In genomic region chr16:68915561-68915960, GRCh38 we compare ENCODE assay signal across 2 cellular contexts.
TF ChIP-seq lines count a peak whose summit lies in the region.

No MANE protein-coding gene starts in this region.

TF ChIP-seq in HEK293, 187 proteins besides CTCF, POLR2A, EP300 and RAD21 (continued from another document):
- TF ChIP-seq PRDM2 (tag by site-specific recombination; IDR thresholded peaks at IDR 0.05; ENCODE audit: borderline replicate concordance): no peak
- TF ChIP-seq ZNF394 (tag by site-specific recombination; IDR thresholded peaks at IDR 0.05; ENCODE audit: borderline replicate concordance): no peak
- no peak for TF ChIP-seq ZNF24 (tag by site-specific recombination; IDR thresholded peaks at IDR 0.05)
- no peak for TF ChIP-seq TSHZ1 (tag by site-specific recombination; IDR thresholded peaks at IDR 0.05; ENCODE audit: borderline replicate concordance)
- peak; percentile 47; the same call in 1 of the 2 replicates for TF ChIP-seq PRDM1 (tag by site-specific recombination; IDR thresholded peaks at IDR 0.05)
- peak; percentile 88 for TF ChIP-seq PRDM4 (tag by site-specific recombination; IDR thresholded peaks at IDR 0.05)
- no peak for TF ChIP-seq ZNF843 (tag by site-specific recombination; IDR thresholded peaks at IDR 0.05)
- peak; percentile 82 for TF ChIP-seq FEZF1 (tag by site-specific recombination; IDR thresholded peaks at IDR 0.05)
- peak; percentile 59 for TF ChIP-seq ZBTB44 (tag by site-specific recombination; IDR thresholded peaks at IDR 0.05)

TF ChIP-seq in WTC11, 78 proteins besides CTCF, POLR2A, EP300 and RAD21 (continued from another document):
- no peak for TF ChIP-seq ATF6 (CRISPR knock-in tag; IDR thresholded peaks at IDR 0.05)
- TF ChIP-seq TEAD4 (CRISPR knock-in tag; IDR thresholded peaks at IDR 0.05): no peak
- no peak for TF ChIP-seq FOXK1 (CRISPR knock-in tag; IDR thresholded peaks at IDR 0.05)
- no peak for TF ChIP-seq MXD4 (CRISPR knock-in tag; IDR thresholded peaks at IDR 0.05; ENCODE audit: borderline replicate concordance)
- TF ChIP-seq SP1 (CRISPR knock-in tag; conservative IDR thresholded peaks at IDR 0.05): no peak
- no peak for TF ChIP-seq ELF4 (CRISPR knock-in tag; IDR thresholded peaks at IDR 0.05; ENCODE audit: low read depth)
- TF ChIP-seq HMGXB4 (CRISPR knock-in tag; IDR thresholded peaks at IDR 0.05): no peak
